In genomic region chr3:128133273-128133883, GRCh38 we compare ENCODE assay signal across 8 cellular contexts. TPM values are rescaled to one million over a fixed set of nuclear protein-coding genes. Genes with fewer than 3 reads are reported as not detected.
DNase-seq lines count a peak whose midpoint lies in the region; ATAC-seq and TF ChIP-seq lines count a peak whose summit lies in the region.

No MANE protein-coding gene starts in this region.

- H3K36me3 ChIP-seq in HCT116 (ENCODE audit: control insufficient read depth in 1 of 2, insufficient read depth in 2 of 2, low read length in 2 of 2) (no peaks in the 10 kb centered on the region), Panc1 (ENCODE audit: control insufficient read depth, insufficient read depth, low read length) (no peaks in the 10 kb centered on the region), adrenal gland (replicated peaks in 1 of 2) (no peaks in the 10 kb centered on the region), iPS DF 6.9 (ENCODE audit: control insufficient read depth, insufficient read depth, low read length) (no peaks in the 10 kb centered on the region), transverse colon (no peaks in the 10 kb centered on the region)

- WGBS in adrenal gland, 4 donors = 48 to 64% (median 55%) methylated on average over 3 of the region's 3 CpGs
- WGBS in iPS DF 6.9 (ENCODE audit: insufficient coverage, insufficient read length) = no CpG with 5 or more reads among the region's 3 CpGs
- WGBS in transverse colon (ENCODE audit: low coverage in 1 of 2), 2 donors = 40 to 56% methylated on average over 1 to 2 of the region's 3 CpGs

- no peaks in the 10 kb centered on the region for H3K27me3 ChIP-seq in HCT116 (ENCODE audit: insufficient read depth, low read length)
- no peaks in the 10 kb centered on the region for H3K27me3 ChIP-seq in Panc1 (ENCODE audit: control insufficient read depth, insufficient read depth, low read length)
- H3K27me3 ChIP-seq in adrenal gland = no peaks in the 10 kb centered on the region
- no peaks in the 10 kb centered on the region for H3K27me3 ChIP-seq in iPS DF 6.9 (ENCODE audit: control insufficient read depth, insufficient read depth, low read length)
- H3K27me3 ChIP-seq in transverse colon = peaks cover 13% of the 10 kb centered on the region

- RAD21 ChIA-PET in HCT116 (lab: Charles Lee; ENCODE audit: low non-redundant PET in 1 of 2, low total read pairs in 2 of 2, uncharacterized antibody in 2 of 2, unreplicated experiment in 2 of 2) = interaction anchor here in 1 of 2 experiments (1.3 kb wide), 1 partner anchor 558 kb away, joined by 4 read pairs; no protein-coding TSS in a partner anchor

- H3K9me3 Mint-ChIP-seq in mesothelial cell of epicardium = peaks cover 12% of the 10 kb centered on the region

- no peaks in the 10 kb centered on the region for H3K36me3 Mint-ChIP-seq in mesothelial cell of epicardium

- TF ChIP-seq POLR2A in HCT116 (IDR thresholded peaks at IDR 0.05; ENCODE audit: borderline replicate concordance, extremely low read depth, insufficient read depth, insufficient read length) (no peak), adrenal gland (IDR thresholded peaks at IDR 0.05) (no peak), transverse colon (IDR thresholded peaks at IDR 0.05) (no peak)

- intact Hi-C loops in HCT116 (cut with micrococcal nuclease) (loop anchor here (1.0 to 10.0 kb wide), 6 partner anchors 38 to 539 kb away; partner anchors contain the start of genes MCM2 and TPRA1), Panc1 (cut with micrococcal nuclease; ENCODE audit: unreplicated experiment) (loop anchor here (2.0 kb wide), 1 partner anchor 67 kb away; no protein-coding TSS in a partner anchor), adrenal gland (cut with DNase I) (loop anchor here (5.0 to 10.0 kb wide), 2 partner anchors 36 to 59 kb away; no protein-coding TSS in a partner anchor), transverse colon (cut with DNase I; ENCODE audit: low total_unique reads) (no loop called here)

- H3K79me2 ChIP-seq in HCT116 (ENCODE audit: insufficient read depth, low read length) = no peaks in the 10 kb centered on the region

- in situ Hi-C loops in Panc1 (cut with HindIII; ENCODE audit: low pct_unique_long_range_greater_than_20kb, low sequenced_read_pairs) = no loop called here
- in situ Hi-C loops in transverse colon (cut with MboI; ENCODE audit: low pct_ligation_motif_present in 1 of 4, low pct_unique_long_range_greater_than_20kb in 1 of 4, low sequenced_read_pairs in 3 of 4) = no loop called here

- H4K20me1 ChIP-seq in HCT116 (ENCODE audit: insufficient read depth) = no peaks in the 10 kb centered on the region

- POLR2A ChIA-PET in HCT116 (lab: Charles Lee) = no interaction called here
- POLR2A ChIA-PET in Panc1 (lab: Charles Lee) = no interaction called here

- H3K4me1 Mint-ChIP-seq in mesothelial cell of epicardium = no peaks in the 10 kb centered on the region

- no peak overlapping the region for H3K4me3 Mint-ChIP-seq in mesothelial cell of epicardium

- peak; percentile 75 to 85 (median 82) for TF ChIP-seq CTCF in HCT116 (IDR thresholded peaks at IDR 0.05 in 2 of 3, conservative IDR thresholded peaks at IDR 0.05 in 1 of 3; ENCODE audit: borderline replicate concordance in 1 of 3, insufficient read depth in 1 of 3, low read depth in 2 of 3, low read length in 2 of 3)
- TF ChIP-seq CTCF in Panc1 (IDR thresholded peaks at IDR 0.05) = peak; percentile 86
- peak; percentile 41 to 87 (median 79) for TF ChIP-seq CTCF in adrenal gland (IDR thresholded peaks at IDR 0.05)
- TF ChIP-seq CTCF in transverse colon (IDR thresholded peaks at IDR 0.05) = peak; percentile 28 to 61 (median 44)
- TF ChIP-seq CTCF in mesothelial cell of epicardium (IDR thresholded peaks at IDR 0.05; ENCODE audit: unreplicated experiment) = no peak

- no TSS peak for BruUV-seq in HCT116 (replicated peaks; lab: Mats Ljungman, UMichigan)
- BruUV-seq in Panc1 (replicated peaks; lab: Mats Ljungman, UMichigan) = no TSS peak

- no peak overlapping the region for H2AFZ ChIP-seq in HCT116 (ENCODE audit: low read depth, low read length, poor library complexity, severe bottlenecking)

- CTCF ChIA-PET in HCT116 (lab: Charles Lee) (interaction anchor here (0.6 to 2.6 kb wide), 18 partner anchors 10 to 660 kb away, joined by 3 to 20 read pairs (median 4); partner anchors contain the start of genes EEFSEC and RUVBL1), Panc1 (lab: Charles Lee) (interaction anchor here (0.6 to 1.5 kb wide), 3 partner anchors 31 to 60 kb away, joined by 3 to 7 read pairs (median 4); no protein-coding TSS in a partner anchor)

- no peak overlapping the region for H3K9ac ChIP-seq in HCT116 (ENCODE audit: low read length)

- peaks cover 41% of the 10 kb centered on the region for H3K27me3 Mint-ChIP-seq in mesothelial cell of epicardium (ENCODE audit: low read depth)

- TF ChIP-seq EP300 in transverse colon (IDR thresholded peaks at IDR 0.05; ENCODE audit: low read depth) = no peak

- H3K9me3 ChIP-seq in HCT116 (ENCODE audit: control insufficient read depth in 1 of 2, insufficient read depth in 1 of 2, low read depth in 1 of 2, low read length in 2 of 2) = no peaks in the 10 kb centered on the region
- H3K9me3 ChIP-seq in Panc1 (ENCODE audit: control insufficient read depth, insufficient read depth, low read depth, low read length) = no peaks in the 10 kb centered on the region
- H3K9me3 ChIP-seq in adrenal gland (replicated peaks in 1 of 3) = no peaks in the 10 kb centered on the region
- no peaks in the 10 kb centered on the region for H3K9me3 ChIP-seq in iPS DF 6.9 (ENCODE audit: control insufficient read depth, insufficient read depth, low read length)
- no peaks in the 10 kb centered on the region for H3K9me3 ChIP-seq in transverse colon

- H3K27ac Mint-ChIP-seq in mesothelial cell of epicardium = no peak overlapping the region

- TF ChIP-seq RAD21 in HCT116 (IDR thresholded peaks at IDR 0.05; ENCODE audit: low read depth) = peak; percentile 90

- H3K4me1 ChIP-seq in HCT116 (ENCODE audit: control insufficient read depth in 1 of 2, insufficient read depth in 2 of 2, low read length in 2 of 2) (no peaks in the 10 kb centered on the region), Panc1 (ENCODE audit: control insufficient read depth, insufficient read depth, low read length) (no peaks in the 10 kb centered on the region; the same call in 1 of the 2 replicates), adrenal gland (replicated peaks in 1 of 2) (no peaks in the 10 kb centered on the region), iPS DF 6.9 (ENCODE audit: control insufficient read depth, insufficient read depth, low read length) (no peaks in the 10 kb centered on the region), transverse colon (no peaks in the 10 kb centered on the region)

- H3K4me3 ChIP-seq in HCT116 (replicated peaks in 1 of 2; ENCODE audit: low read depth in 1 of 2, low read length in 2 of 2) = no peak overlapping the region
- no peak overlapping the region for H3K4me3 ChIP-seq in Panc1 (ENCODE audit: low read depth in 2 of 2, low read length in 2 of 2)
- H3K4me3 ChIP-seq in adrenal gland = no peak overlapping the region
- H3K4me3 ChIP-seq in iPS DF 6.9 (ENCODE audit: low read length) = no peak overlapping the region
- no peak overlapping the region for H3K4me3 ChIP-seq in transverse colon

- no peak overlapping the region for H3K4me2 ChIP-seq in HCT116 (ENCODE audit: low read length)

- peak; percentile 97 for ATAC-seq in HCT116
- peak; percentile 92 for ATAC-seq in Panc1
- no peak for ATAC-seq in GM18520 (IDR thresholded peaks at IDR 0.05; ENCODE audit: unreplicated experiment)

- H3K9me2 ChIP-seq in HCT116 (ENCODE audit: insufficient read depth) = 0 out of 2 replicates have a peak, but pooled peaks cover 3% of the 10 kb centered on the region

- no peak overlapping the region for H3K27ac ChIP-seq in HCT116 (ENCODE audit: low read depth, low read length)
- H3K27ac ChIP-seq in Panc1 (ENCODE audit: low read length) = no peak overlapping the region
- H3K27ac ChIP-seq in adrenal gland = no peak overlapping the region
- H3K27ac ChIP-seq in iPS DF 6.9 (ENCODE audit: low read length) = no peak overlapping the region
- H3K27ac ChIP-seq in transverse colon = no peak overlapping the region

- DNase-seq in CD1c-positive myeloid dendritic cell (ENCODE audit: extremely low spot score) (peak; percentile 49), HCT116 (ENCODE audit: low read depth, low spot score) (peak; percentile 36), Panc1 (ENCODE audit: low read depth, low spot score) (peak; percentile 52), adrenal gland (peak in 6 of 7 donors; percentile 46 to 65 (median 58)), iPS DF 6.9 (ENCODE audit: low read depth, low spot score) (peak; percentile 31), transverse colon (peak; percentile 25), mesothelial cell of epicardium (ENCODE audit: low spot score in 2 of 2, unreplicated experiment in 2 of 2) (no peak)

TF ChIP-seq in HCT116, 20 proteins besides CTCF, POLR2A, EP300 and RAD21:
- TF ChIP-seq YY1 (IDR thresholded peaks at IDR 0.05; ENCODE audit: extremely low read depth, insufficient replicate concordance, low read depth, low read length) (peak; percentile 35), CEBPB (IDR thresholded peaks at IDR 0.05; ENCODE audit: low read depth) (peak; percentile 53; the same call in 1 of the 2 replicates), JUND (IDR thresholded peaks at IDR 0.05) (no peak)

RNA-seq across cellular contexts. Expression of gene RUVBL1, which starts 9.8 kb away (rescaled TPM):
- 129 TPM for total RNA-seq in HCT116 (2021; ENCODE audit: unreplicated experiment)
- polyA plus RNA-seq in HCT116 (2012) = 114 and 136 TPM in 2 replicates
- 122 TPM for total RNA-seq in Panc1 (2021; ENCODE audit: unreplicated experiment)
- 167 TPM for polyA plus RNA-seq in Panc1 (2012; ENCODE audit: insufficient read length)
- 10 to 100 TPM in 7 of 8 donors, 1 to 10 TPM in 1; 7.9 to 32.0 (median 25.4) TPM for total RNA-seq in adrenal gland
- polyA plus RNA-seq in adrenal gland = 10 to 100 TPM; 11.7 to 37.5 (median 20.2) TPM
- total RNA-seq in transverse colon = 10 to 100 TPM in 2 of 4 donors, 1 to 10 TPM in 1, not detected in 1; 1.4 to 16.4 (median 10.1) TPM
- total RNA-seq in mesothelial cell of epicardium = 37.8 to 40.6 TPM (median 38.6 TPM) in 3 replicates

RNA-seq across cellular contexts. Expression of gene EEFSEC, which starts 19.9 kb away (rescaled TPM):
- total RNA-seq in HCT116 (2021; ENCODE audit: unreplicated experiment) (16.1 TPM), Panc1 (2021; ENCODE audit: unreplicated experiment) (15.4 TPM), adrenal gland (10 to 100 TPM in 7 of 8 donors, 1 to 10 TPM in 1; 9.3 to 15.6 (median 12.0) TPM), transverse colon (10 to 100 TPM; 10.3 to 16.8 (median 14.2) TPM), mesothelial cell of epicardium (17.2 to 19.4 TPM (median 18.6 TPM) in 3 replicates)
- 15.6 and 15.7 TPM in 2 replicates for polyA plus RNA-seq in HCT116 (2012)
- 28.3 TPM for polyA plus RNA-seq in Panc1 (2012; ENCODE audit: insufficient read length)
- polyA plus RNA-seq in adrenal gland = 1 to 10 TPM; 8.6 to 9.7 (median 9.3) TPM

Comparison
In these comparisons a context has a peak if more than half of its experiments do, and no peak if none do; other contexts are left out.
1. DNase-seq: peak in CD1c-positive myeloid dendritic cell (single experiment), HCT116 (single experiment), Panc1 (single experiment), adrenal gland (6 of 7), iPS DF 6.9 (single experiment) and transverse colon (single experiment); none in mesothelial cell of epicardium (0 of 2).